Comparison of ENCODE assay signal across 23 cellular contexts in genomic region chr11:121159721-121160120, GRCh38. TPM values are rescaled to one million over a fixed set of nuclear protein-coding genes. Genes with fewer than 3 reads are reported as not detected.
"Had no signal": no experiment of that assay in that cellular context is flagged by ENCODE, and none has a peak within 500 bp of the region (broad histone marks: within the 10 kb centered on the region; RNA-seq: fewer than 3 reads in every experiment).

No MANE protein-coding gene starts in this region.

- H3K4me3 ChIP-seq: adrenal gland, breast epithelium, coronary artery, SK-N-MC had no signal

- H3K27ac ChIP-seq: adrenal gland, breast epithelium, coronary artery, SK-N-MC, WERI-Rb-1 had no signal

- H3K36me3 ChIP-seq: adrenal gland, breast epithelium, WERI-Rb-1 had no signal

- H3K27me3 ChIP-seq: adrenal gland, breast epithelium had no signal

- DNase-seq: activated CD4-positive, alpha-beta memory T cell treated with anti-CD3 and anti-CD28 coated beads, Interleukin-2, amount 10 ng/mL, durations not matched to agents 7 days and 5 days; activated CD4-positive, alpha-beta T cell treated with anti-CD3 and anti-CD28 coated beads for 36 hours; activated CD4-positive, alpha-beta T cell treated with anti-CD3 and anti-CD28 coated beads, Interleukin-2, amount 50 U/mL, for 1 hour; activated naive CD4-positive, alpha-beta T cell treated with anti-CD3 and anti-CD28 coated beads, Interleukin-2, amount 50 U/mL, for 16 hours; activated naive CD8-positive, alpha-beta T cell treated with anti-CD3 and anti-CD28 coated beads, Interleukin-2, amount 10 ng/mL, durations not matched to agents 7 days and 5 days; activated T-cell treated with anti-CD3 and anti-CD28 coated beads, Interleukin-2, amount 50 U/mL, for 72 hours; adrenal gland; aorta; caudate nucleus; Karpas-422; NCI-H1417 treated with DMSO at 0.1 percent for 48 hours; NCI-H187; NCI-H2171 treated with DMSO at 0.1 percent for 48 hours; NCI-H226; NCI-H526; RPMI8226; T-cell; WERI-Rb-1 had no signal

- H3K9me3 ChIP-seq: adrenal gland, breast epithelium had no signal

- ATAC-seq: activated CD4-positive, alpha-beta T cell treated with anti-CD3 and anti-CD28 coated beads for 36 hours; activated T-cell treated with anti-CD3 and anti-CD28 coated beads, Interleukin-2, amount 50 U/mL, for 72 hours; Right ventricle myocardium inferior; T-cell had no signal

- H3K4me1 ChIP-seq: adrenal gland, breast epithelium had no signal

RNA-seq across cellular contexts. Expression of gene TECTA, which starts 58.7 kb away (rescaled TPM):
- total RNA-seq: NCI-H460 had no signal
